ENCODE assay signal across 7 cellular contexts in the genomic region with DNA sequence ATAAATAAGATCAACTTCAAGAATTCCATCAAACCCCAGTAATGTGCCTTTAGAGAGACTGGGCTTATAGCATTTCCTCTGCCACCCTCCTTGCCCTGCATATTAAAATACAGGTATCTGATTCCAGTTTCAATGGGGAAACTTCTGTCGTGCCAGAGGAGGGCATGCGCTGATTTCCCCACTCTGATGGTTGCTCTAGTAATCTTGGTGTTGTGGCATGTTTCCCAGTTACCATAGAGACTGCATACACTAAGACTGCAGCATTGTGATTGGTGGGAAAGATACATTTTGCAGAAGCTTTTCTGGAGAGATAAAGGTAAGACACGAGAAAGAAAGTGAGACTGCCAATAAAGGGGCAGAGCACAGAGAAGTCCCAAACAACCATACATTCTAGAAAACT.
DNase-seq lines count a peak whose midpoint lies in the region; ATAC-seq and TF ChIP-seq lines count a peak whose summit lies in the region.

No MANE protein-coding gene starts in this region.

- H3K9me3 ChIP-seq in left lung, result no peaks in the 10 kb centered on the region

- no peaks in the 10 kb centered on the region for H3K9me3 Mint-ChIP-seq in mesothelial cell of epicardium

- H3K4me1 ChIP-seq in left lung, result peaks cover 5 to 7% of the 10 kb centered on the region in 2 donors

- no peaks in the 10 kb centered on the region for H3K36me3 ChIP-seq in left lung

- H3K27ac Mint-ChIP-seq in mesothelial cell of epicardium, result no peak overlapping the region

- no peaks in the 10 kb centered on the region for H3K27me3 Mint-ChIP-seq in mesothelial cell of epicardium (ENCODE audit: low read depth)

- DNase-seq in astrocyte of the hippocampus (ENCODE audit: low read depth, low spot score) (peak; percentile 91), left lung (no peak), mesothelial cell of epicardium (ENCODE audit: low spot score in 2 of 2, unreplicated experiment in 2 of 2) (no peak), NCI-H1417 treated with DMSO at 0.1 percent for 48 hours (lab: John Stamatoyannopoulos, UW) (no peak), NK-92 (lab: John Stamatoyannopoulos, UW; ENCODE audit: unreplicated experiment) (no peak)

- ATAC-seq in GM18517 (IDR thresholded peaks at IDR 0.05; ENCODE audit: unreplicated experiment) (peak; percentile 67), HG02938 (IDR thresholded peaks at IDR 0.05; ENCODE audit: unreplicated experiment) (peak; percentile 98), left lung (peak; percentile 92)

- intact Hi-C loops in left lung (cut with DNase I), result no loop called here

- peak overlapping the region in 1 of 2 donors; percentile 20 for H3K27ac ChIP-seq in left lung

- H3K4me3 Mint-ChIP-seq in mesothelial cell of epicardium, result no peak overlapping the region

- H3K4me3 ChIP-seq in left lung, result no peak overlapping the region

- H3K36me3 Mint-ChIP-seq in mesothelial cell of epicardium, result no peaks in the 10 kb centered on the region

- no peaks in the 10 kb centered on the region for H3K4me1 Mint-ChIP-seq in mesothelial cell of epicardium

- TF ChIP-seq CTCF in left lung (IDR thresholded peaks at IDR 0.05), result no peak
- no peak for TF ChIP-seq CTCF in mesothelial cell of epicardium (IDR thresholded peaks at IDR 0.05; ENCODE audit: unreplicated experiment)

- H3K27me3 ChIP-seq in left lung, result no peaks in the 10 kb centered on the region
